In genomic region chr6:30515967-30516753, GRCh38 we compare ENCODE assay signal across 8 cellular contexts. TPM values are rescaled to one million over a fixed set of nuclear protein-coding genes. Genes with fewer than 3 reads are reported as not detected.
DNase-seq lines count a peak whose midpoint lies in the region; ATAC-seq and TF ChIP-seq lines count a peak whose summit lies in the region.

No MANE protein-coding gene starts in this region.

- TF ChIP-seq CTCF in RWPE2 (IDR thresholded peaks at IDR 0.05; ENCODE audit: poor library complexity, severe bottlenecking) = no peak

- peaks cover 35 to 93% (median 61%) of the 10 kb centered on the region in 3 donors for H3K4me1 Mint-ChIP-seq in naive B cell
- peaks cover 33% of the 10 kb centered on the region for H3K4me1 Mint-ChIP-seq in stimulated activated effector memory CD8-positive, alpha-beta T cell treated with anti-CD3 and anti-CD28 coated beads, Interleukin-12 subunit alpha, Interleukin-12 subunit beta, amount 100 ng/mL, for 72 hours

- H3K36me3 Mint-ChIP-seq in naive B cell = no peaks in the 10 kb centered on the region
- H3K36me3 Mint-ChIP-seq in stimulated activated effector memory CD8-positive, alpha-beta T cell treated with anti-CD3 and anti-CD28 coated beads, Interleukin-12 subunit alpha, Interleukin-12 subunit beta, amount 100 ng/mL, for 72 hours = peaks cover 15% of the 10 kb centered on the region

- peaks cover 23% of the 10 kb centered on the region for H3K4me1 ChIP-seq in RWPE2 (ENCODE audit: insufficient read depth, poor library complexity, severe bottlenecking)

- peak; percentile 76 for ATAC-seq in GM19395 (IDR thresholded peaks at IDR 0.05; ENCODE audit: unreplicated experiment)
- peak; percentile 64 for ATAC-seq in HG03565 (IDR thresholded peaks at IDR 0.05; ENCODE audit: unreplicated experiment)
- peak; percentile 86 for ATAC-seq in RWPE2 (ENCODE audit: low read depth)
- peak; percentile 83 for ATAC-seq in naive B cell (ENCODE audit: low read depth in 2 of 2)
- peak; percentile 98 for ATAC-seq in stimulated activated effector memory CD8-positive, alpha-beta T cell treated with anti-CD3 and anti-CD28 coated beads, Interleukin-12 subunit alpha, Interleukin-12 subunit beta, amount 100 ng/mL, for 72 hours

- H3K4me3 ChIP-seq in RWPE2 (ENCODE audit: severe bottlenecking) = peak overlapping the region; percentile 31

- H3K27me3 Mint-ChIP-seq in naive B cell = no peaks in the 10 kb centered on the region

- no peaks in the 10 kb centered on the region for H3K36me3 ChIP-seq in RWPE2 (ENCODE audit: low read depth)

- no peaks in the 10 kb centered on the region for H3K27me3 ChIP-seq in RWPE2 (ENCODE audit: insufficient read depth, poor library complexity, severe bottlenecking)

- peak overlapping the region; percentile 90 for H3K27ac ChIP-seq in RWPE2 (ENCODE audit: poor library complexity, severe bottlenecking)

- no peaks in the 10 kb centered on the region for H3K9me3 ChIP-seq in RWPE2 (ENCODE audit: severe bottlenecking)

- H3K9me3 Mint-ChIP-seq in naive B cell = peaks cover 0 to 9% (median 0%) of the 10 kb centered on the region in 7 donors
- H3K9me3 Mint-ChIP-seq in stimulated activated effector memory CD8-positive, alpha-beta T cell treated with anti-CD3 and anti-CD28 coated beads, Interleukin-12 subunit alpha, Interleukin-12 subunit beta, amount 100 ng/mL, for 72 hours = no peaks in the 10 kb centered on the region

- DNase-seq in CD1c-positive myeloid dendritic cell (ENCODE audit: extremely low spot score) (peak; percentile 97), RWPE2 (ENCODE audit: low spot score) (peak; percentile 89), fibroblast of peridontal ligament (ENCODE audit: extremely low read depth) (peak; percentile 95), naive B cell (peak; percentile 91)
- peak; percentile 87 for DNase-seq in activated effector memory CD4-positive, alpha-beta T cell treated with Interleukin-2 at 50 U/mL for 16 hours
- peak; percentile 64 to 92 for DNase-seq in stimulated activated effector memory CD8-positive, alpha-beta T cell treated with anti-CD3 and anti-CD28 coated beads, Interleukin-12 subunit alpha, Interleukin-12 subunit beta, amount 100 ng/mL, for 72 hours (ENCODE audit: low spot score in 2 of 2)

- peak overlapping the region; percentile 86 to 97 (median 95) for H3K4me3 Mint-ChIP-seq in naive B cell
- peak overlapping the region; percentile 75 for H3K4me3 Mint-ChIP-seq in stimulated activated effector memory CD8-positive, alpha-beta T cell treated with anti-CD3 and anti-CD28 coated beads, Interleukin-12 subunit alpha, Interleukin-12 subunit beta, amount 100 ng/mL, for 72 hours

- H3K27ac Mint-ChIP-seq in naive B cell = peak overlapping the region; percentile 97 to 99 (median 99)
- peak overlapping the region; percentile 97 for H3K27ac Mint-ChIP-seq in stimulated activated effector memory CD8-positive, alpha-beta T cell treated with anti-CD3 and anti-CD28 coated beads, Interleukin-12 subunit alpha, Interleukin-12 subunit beta, amount 100 ng/mL, for 72 hours

RNA-seq across cellular contexts. Expression of gene HLA-E, which starts 26.9 kb away (rescaled TPM):
- 1,000 to 10,000 TPM; 2,024 to 3,192 (median 2,301) TPM for polyA plus RNA-seq in naive B cell (ENCODE audit: low read depth in 6 of 6)

RNA-seq across cellular contexts. Expression of gene GNL1, which starts 40.1 kb away (rescaled TPM):
- 10 to 100 TPM; 23.8 to 47.4 (median 36.8) TPM for polyA plus RNA-seq in naive B cell (ENCODE audit: low read depth in 6 of 6)

RNA-seq across cellular contexts. Expression of gene PRR3, which starts 40.9 kb away (rescaled TPM):
- polyA plus RNA-seq in naive B cell (ENCODE audit: low read depth in 6 of 6) = 10 to 100 TPM in 4 of 6 donors, 1 to 10 TPM in 2; 8.1 to 14.2 (median 11.2) TPM

RNA-seq across cellular contexts. Expression of gene ABCF1, which starts 55.1 kb away (rescaled TPM):
- 10 to 100 TPM; 11.5 to 31.0 (median 19.3) TPM for polyA plus RNA-seq in naive B cell (ENCODE audit: low read depth in 6 of 6)

Comparison
In these comparisons a context has a peak if more than half of its experiments do, and no peak if none do; other contexts are left out.
1. Peak in every context shown above with its lines: DNase-seq, ATAC-seq, H3K4me3 ChIP-seq and H3K27ac ChIP-seq.